ENCODE assay signal across 19 cellular contexts in genomic region chr15:42130246-42130986, GRCh38. TPM values are rescaled to one million over a fixed set of nuclear protein-coding genes. Genes with fewer than 3 reads are reported as not detected.
DNase-seq lines count a peak whose midpoint lies in the region; ATAC-seq, FAIRE-seq and TF ChIP-seq lines count a peak whose summit lies in the region.
"Had no signal": no experiment of that assay in that cellular context is flagged by ENCODE, and none has a peak within 500 bp of the region (broad histone marks: within the 10 kb centered on the region; RNA-seq: fewer than 3 reads in every experiment).

No MANE protein-coding gene starts in this region.

- no peak for TF ChIP-seq EP300 in H1 (IDR thresholded peaks at IDR 0.05; ENCODE audit: borderline replicate concordance in 1 of 2, low read depth in 2 of 2, low read length in 2 of 2)

- POLR2A ChIA-PET in H1 (lab: Charles Lee; ENCODE audit: partially characterized antibody): interaction anchor here (0.7 kb wide), 1 partner anchor 67 kb away, joined by 3 read pairs; no protein-coding TSS in a partner anchor

- no peak overlapping the region for H3K23ac ChIP-seq in H1 (ENCODE audit: insufficient read length)

- H2BK5ac ChIP-seq in H1 (ENCODE audit: low read depth, low read length): no peak overlapping the region

- H2AK5ac ChIP-seq in H1 (ENCODE audit: low read depth, low read length): no peak overlapping the region

- CTCF ChIA-PET in H1 (lab: Charles Lee; ENCODE audit: partially characterized antibody): interaction anchor here (0.9 to 22.6 kb wide), 10 partner anchors 9 to 255 kb away, joined by 3 to 416 read pairs (median 8); no protein-coding TSS in a partner anchor

- no peak overlapping the region for H2BK15ac ChIP-seq in H1 (ENCODE audit: low read length)

- H3K14ac ChIP-seq in H1 (ENCODE audit: insufficient read length): no peak overlapping the region

- no peak overlapping the region for H3K4me2 ChIP-seq in H1 (ENCODE audit: insufficient read depth in 1 of 2, low read depth in 2 of 2, low read length in 2 of 2)

- H3K4me1 ChIP-seq in H1 (replicated peaks in 1 of 4; ENCODE audit: control insufficient read depth in 3 of 4, insufficient read depth in 4 of 4, low read length in 3 of 4) (peaks cover 0 to 7% (median 4%) of the 10 kb centered on the region in 4 experiments; a peak in 3 of 7 replicates), BE2C (no peaks in the 10 kb centered on the region; the same call in 1 of the 2 replicates)

- no peak for TF ChIP-seq POLR2A in H1 (IDR thresholded peaks at IDR 0.05; ENCODE audit: control extremely low read depth in 1 of 2, low read depth in 2 of 2, low read length in 2 of 2)

- no peak overlapping the region for H3K4ac ChIP-seq in H1 (replicated peaks; ENCODE audit: insufficient read length, low read depth, low read length)

- no peak overlapping the region for H2AFZ ChIP-seq in H1 (ENCODE audit: low read length)

- TF ChIP-seq CTCF in H1 (IDR thresholded peaks at IDR 0.05; ENCODE audit: control extremely low read depth in 1 of 3, insufficient read depth in 1 of 3, low read depth in 1 of 3, low read length in 3 of 3) (no peak), BE2C (IDR thresholded peaks at IDR 0.05; ENCODE audit: low read depth, low read length) (no peak)

- DNase-seq in activated effector memory CD4-positive, alpha-beta T cell treated with anti-CD3 and anti-CD28 coated beads, Interleukin-2, amount 50 U/mL, for 16 hours: peak; percentile 43
- DNase-seq in activated effector memory CD4-positive, alpha-beta T cell treated with Interleukin-2 at 50 U/mL for 16 hours: no peak
- peak; percentile 81 for DNase-seq in NCI-H2107 treated with DMSO at 0.1 percent for 48 hours (lab: John Stamatoyannopoulos, UW; ENCODE audit: unreplicated experiment)
- DNase-seq in H1 (ENCODE audit: low read depth in 1 of 2, low spot score in 2 of 2): no peak
- peak; percentile 14 for DNase-seq in stimulated activated CD8-positive, alpha-beta memory T cell treated with anti-CD3 and anti-CD28 coated beads, Interleukin-4, amount 100 ng/mL, for 48 hours
- no peak for DNase-seq in NK-92 (lab: John Stamatoyannopoulos, UW; ENCODE audit: unreplicated experiment)
- DNase-seq in BE2C: no peak
- DNase-seq: AML-193; CD4-positive, alpha-beta memory T cell; DND-41; GDM1; GOT3; IMR-90; Kasumi-1; NCI-H2029 treated with DMSO at 0.1 percent for 48 hours; NCI-H446; SHP77 treated with DMSO at 0.1 percent for 48 hours had no signal

- no peak for TF ChIP-seq RAD21 in H1 (IDR thresholded peaks at IDR 0.05 in 1 of 2, conservative IDR thresholded peaks at IDR 0.05 in 1 of 2; ENCODE audit: low read depth in 2 of 2, low read length in 2 of 2)

- no peak for FAIRE-seq in H1 (lab: Jason Lieb, UNC)
- FAIRE-seq: D721Med had no signal

- H2BK12ac ChIP-seq in H1 (ENCODE audit: low read depth, low read length): no peak overlapping the region

- H3K36me3 ChIP-seq in H1 (ENCODE audit: control insufficient read depth in 2 of 4, insufficient read depth in 4 of 4, low read length in 3 of 4): no peaks in the 10 kb centered on the region
- no peaks in the 10 kb centered on the region for H3K36me3 ChIP-seq in BE2C

- peak overlapping the region; percentile 4 for H3K56ac ChIP-seq in H1 (replicated peaks; ENCODE audit: insufficient read length, low read depth, low read length)

- no peaks in the 10 kb centered on the region for H3K27me3 ChIP-seq in H1 (replicated peaks in 1 of 4; ENCODE audit: control insufficient read depth in 3 of 4, extremely low read depth in 1 of 4, insufficient read depth in 3 of 4, low read length in 3 of 4)
- no peaks in the 10 kb centered on the region for H3K27me3 ChIP-seq in BE2C

- H3K79me1 ChIP-seq in H1 (ENCODE audit: low read depth, low read length): no peaks in the 10 kb centered on the region

- H4K20me1 ChIP-seq in H1 (replicated peaks in 1 of 2; ENCODE audit: control insufficient read depth in 1 of 2, insufficient read depth in 2 of 2, low read length in 2 of 2): no peaks in the 10 kb centered on the region

- no peaks in the 10 kb centered on the region for H3K23me2 ChIP-seq in H1 (ENCODE audit: low read depth, low read length)

- H2BK20ac ChIP-seq in H1 (ENCODE audit: low read length): no peak overlapping the region

- no peak for ATAC-seq in GM19351 (IDR thresholded peaks at IDR 0.05; ENCODE audit: unreplicated experiment)

- WGBS in H1 (ENCODE audit: extremely low coverage in 1 of 2, insufficient coverage in 1 of 2, insufficient read length in 1 of 2, insufficient replicate concordance in 2 of 2, low coverage in 1 of 2, low lambda C conversion rate in 2 of 2, missing lambda C conversion rate in 1 of 2), 2 experiments: 81% methylated on average over 8 of the region's 8 CpGs; no CpG with 5 or more reads in 1 of the 2 experiments

- no peaks in the 10 kb centered on the region for H3K79me2 ChIP-seq in H1 (ENCODE audit: control insufficient read depth in 1 of 2, insufficient read depth in 2 of 2, low read length in 2 of 2)

- no peak overlapping the region for H4K5ac ChIP-seq in H1 (ENCODE audit: insufficient read length, low read depth, low read length)

- no peak overlapping the region for H3K27ac ChIP-seq in H1 (ENCODE audit: low read depth, low read length)

- H4K91ac ChIP-seq in H1 (replicated peaks; ENCODE audit: insufficient read length, low read length): no peak overlapping the region

- H3K4me3 ChIP-seq in H1 (ENCODE audit: extremely low read depth in 1 of 4, insufficient read depth in 2 of 4, low read depth in 3 of 4, low read length in 4 of 4) (no peak overlapping the region), BE2C (ENCODE audit: low read depth, low read length) (no peak overlapping the region)

- no peak overlapping the region for H4K8ac ChIP-seq in H1 (ENCODE audit: extremely low read depth, insufficient read depth, low read length)

- H3K9ac ChIP-seq in H1 (replicated peaks in 1 of 4; ENCODE audit: extremely low read depth in 1 of 4, low read depth in 3 of 4, low read length in 3 of 4): no peak overlapping the region

- H3K9me3 ChIP-seq in H1 (ENCODE audit: insufficient read depth in 2 of 2, low read depth in 1 of 2, low read length in 1 of 2): no peaks in the 10 kb centered on the region
- H3K9me3 ChIP-seq in BE2C: no peaks in the 10 kb centered on the region

- no peak overlapping the region for H2BK120ac ChIP-seq in H1 (replicated peaks; ENCODE audit: low read depth, low read length)

- no peak overlapping the region for H3K18ac ChIP-seq in H1 (ENCODE audit: extremely low read depth, low read length)

TF ChIP-seq in H1, 55 proteins besides CTCF, POLR2A, EP300 and RAD21:
- no peak for TF ChIP-seq ZNF274 (IDR thresholded peaks at IDR 0.05; ENCODE audit: borderline replicate concordance, extremely low read depth, low read length)

RNA-seq across cellular contexts. Expression of gene PLA2G4F, which starts 26.0 kb away (rescaled TPM):
- not detected in 2 replicates for total RNA-seq in H1 (2021; fragmentation: NEBNext Ultra II Directional; extraction: Animal tissue kit (Norgen Biotek cat#: 25700))
- not detected in 2 replicates for polyA plus RNA-seq in H1 (2011; rRNA removed)
- polyA plus RNA-seq in H1 (2011; cell fraction: cytosol; rRNA removed): not detected
- polyA plus RNA-seq in H1 (2011; cell fraction: nucleus; rRNA removed): not detected
- not detected in 4 replicates for polyA plus RNA-seq in H1 (2012, experiment 1 of 2)
- not detected for polyA plus RNA-seq in H1 (2012, experiment 2 of 2)
- not detected for polyA plus RNA-seq in H1 (2013, experiment 1 of 2)
- 0.04 TPM for polyA plus RNA-seq in H1 (2013, experiment 2 of 2)
- polyA minus RNA-seq in H1 (2011; rRNA and poly(A)+ RNA removed): not detected in 2 replicates
- polyA minus RNA-seq in H1 (2011; cell fraction: cytosol; rRNA and poly(A)+ RNA removed): not detected
- not detected for polyA minus RNA-seq in H1 (2011; cell fraction: nucleus; rRNA and poly(A)+ RNA removed)
- not detected for polyA plus RNA-seq in BE2C (2012; ENCODE audit: insufficient read depth, insufficient read length, low read depth)
- total RNA-seq: CD4-positive, alpha-beta memory T cell; IMR-90 had no signal
- polyA plus RNA-seq: CD4-positive, alpha-beta memory T cell; IMR-90 had no signal

RNA-seq across cellular contexts. Expression of gene PLA2G4D, which starts 36.1 kb away (rescaled TPM):
- 0.07 and 0.33 TPM in 2 replicates for total RNA-seq in H1 (2021; fragmentation: NEBNext Ultra II Directional; extraction: Animal tissue kit (Norgen Biotek cat#: 25700))
- 0.18 and 0.20 TPM in 2 replicates for polyA plus RNA-seq in H1 (2011; rRNA removed)
- polyA plus RNA-seq in H1 (2011; cell fraction: cytosol; rRNA removed): 0.14 TPM
- polyA plus RNA-seq in H1 (2011; cell fraction: nucleus; rRNA removed): 0.67 TPM
- 0.06 to 0.13 TPM (median 0.09 TPM) in 3 of 4 replicates, not detected in the other for polyA plus RNA-seq in H1 (2012, experiment 1 of 2)
- 0.09 TPM for polyA plus RNA-seq in H1 (2012, experiment 2 of 2)
- 0.10 TPM for polyA plus RNA-seq in H1 (2013, experiment 1 of 2)
- 0.06 TPM for polyA plus RNA-seq in H1 (2013, experiment 2 of 2)
- 0.22 TPM in 1 of 2 replicates, not detected in the other for polyA minus RNA-seq in H1 (2011; rRNA and poly(A)+ RNA removed)
- polyA minus RNA-seq in H1 (2011; cell fraction: cytosol; rRNA and poly(A)+ RNA removed): not detected
- 0.30 TPM for polyA minus RNA-seq in H1 (2011; cell fraction: nucleus; rRNA and poly(A)+ RNA removed)
- not detected for polyA plus RNA-seq in BE2C (2012; ENCODE audit: insufficient read depth, insufficient read length, low read depth)
- total RNA-seq: CD4-positive, alpha-beta memory T cell; IMR-90 had no signal
- polyA plus RNA-seq: CD4-positive, alpha-beta memory T cell; IMR-90 had no signal

Comparison
In these comparisons a context has a peak if more than half of its experiments do, and no peak if none do; other contexts are left out.
1. DNase-seq: peak in activated effector memory CD4-positive, alpha-beta T cell treated with anti-CD3 and anti-CD28 coated beads, Interleukin-2, amount 50 U/mL, for 16 hours (single experiment), NCI-H2107 treated with DMSO at 0.1 percent for 48 hours (single experiment) and stimulated activated CD8-positive, alpha-beta memory T cell treated with anti-CD3 and anti-CD28 coated beads, Interleukin-4, amount 100 ng/mL, for 48 hours (single experiment); none in activated effector memory CD4-positive, alpha-beta T cell treated with Interleukin-2 at 50 U/mL for 16 hours (single experiment), H1 (0 of 2), NK-92 (single experiment) and BE2C (single experiment).